1 cellular context compared by ENCODE assay signal in the genomic region with DNA sequence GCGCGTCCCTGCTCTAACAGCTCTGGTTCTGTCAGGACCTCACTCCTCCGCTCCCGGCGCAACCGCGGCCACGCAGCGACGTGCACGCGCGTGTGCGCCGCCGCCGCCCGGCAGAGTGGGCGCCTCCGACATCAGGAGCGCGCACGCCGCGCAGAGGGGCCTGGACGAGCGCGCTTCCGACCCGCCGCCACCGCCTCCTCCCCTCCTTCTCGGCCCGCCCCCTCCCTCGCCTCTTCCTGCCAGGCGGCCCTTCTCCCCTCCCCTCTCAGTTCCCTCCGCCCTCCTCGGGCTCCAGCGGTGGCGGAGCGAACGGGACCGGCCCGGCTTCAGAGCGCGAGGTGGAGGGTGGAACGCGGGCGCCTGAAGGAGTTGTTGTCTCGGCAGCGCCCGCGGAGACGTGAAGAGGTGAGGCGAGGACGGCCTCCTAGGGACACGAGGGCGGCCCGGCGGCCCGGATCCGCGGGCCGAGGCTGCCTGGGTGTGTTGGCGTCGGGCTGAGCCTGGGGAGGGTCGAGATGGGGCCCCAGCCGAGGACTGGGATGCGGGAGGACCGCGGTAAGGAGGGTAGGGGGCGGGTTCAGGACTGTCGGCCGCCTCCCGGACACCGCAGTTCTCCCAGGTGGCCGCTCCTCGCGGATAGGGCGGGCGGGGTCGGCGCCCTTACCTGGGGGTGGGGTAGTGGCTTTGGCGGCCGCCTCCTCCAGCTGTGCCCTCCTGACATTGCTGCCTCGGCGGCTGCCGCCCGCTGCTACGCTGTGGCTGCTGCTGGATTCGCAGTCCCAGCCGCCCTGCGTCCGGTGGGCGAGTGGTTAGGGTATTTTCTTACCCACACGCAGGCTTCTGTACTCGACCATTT.
TF ChIP-seq lines count a peak whose summit lies in the region.

Gene RABGAP1L (plus strand): TSS at position 268 of the 856 bp plus-strand sequence.

TF ChIP-seq in K562, 482 proteins besides CTCF, POLR2A, EP300 and RAD21 (continued from another document and continues in another):
- TF ChIP-seq ARID4B (CRISPR knock-in tag; IDR thresholded peaks at IDR 0.05) (peak; percentile 81), ZNF707 (CRISPR knock-in tag; conservative IDR thresholded peaks at IDR 0.05) (no peak), BCOR (IDR thresholded peaks at IDR 0.05) (peak; percentile 52), RNF2 (IDR thresholded peaks at IDR 0.05) (peak; percentile 27; the same call in 1 of the 2 replicates), NFE2L1 (tag; IDR thresholded peaks at IDR 0.05; ENCODE audit: borderline replicate concordance, low read depth) (no peak), POLR2B (IDR thresholded peaks at IDR 0.05; ENCODE audit: low read depth, partially characterized antibody) (peak; percentile 94), CGGBP1 (CRISPR knock-in tag; IDR thresholded peaks at IDR 0.05) (peak; percentile 92), ARID3B (CRISPR knock-in tag; IDR thresholded peaks at IDR 0.05; ENCODE audit: borderline replicate concordance) (peak; percentile 67; the same call in 1 of the 2 replicates), L3MBTL2 (IDR thresholded peaks at IDR 0.05) (peak; percentile 70), ZBTB33 (CRISPR knock-in tag; IDR thresholded peaks at IDR 0.05) (no peak; the same call in 1 of the 2 replicates), ZNF639 (CRISPR knock-in tag; conservative IDR thresholded peaks at IDR 0.05 in 1 of 2, IDR thresholded peaks at IDR 0.05 in 1 of 2) (peak in 1 of 2 experiments; percentile 97; a peak in 2 of 4 replicates), CREBBP (IDR thresholded peaks at IDR 0.05; ENCODE audit: low read depth, low read length) (no peak), ZFP30 (CRISPR knock-in tag; IDR thresholded peaks at IDR 0.05; ENCODE audit: borderline replicate concordance) (no peak), BACH1 (tag; IDR thresholded peaks at IDR 0.05) (peak; percentile 77; the same call in 1 of the 2 replicates), E2F6 (IDR thresholded peaks at IDR 0.05; ENCODE audit: borderline replicate concordance in 1 of 2, extremely low read depth in 1 of 2, insufficient read depth in 1 of 2, insufficient read length in 1 of 2, low read depth in 1 of 2, low read length in 1 of 2, poor library complexity in 1 of 2, severe bottlenecking in 1 of 2) (peak in 1 of 2 experiments; percentile 72), HDAC6 (IDR thresholded peaks at IDR 0.05; ENCODE audit: low read depth, low read length) (no peak), HNRNPH1 (optimal IDR thresholded peaks at IDR 0.05; ENCODE audit: low read depth, low read length) (no peak), PYGO2 (tag; IDR thresholded peaks at IDR 0.05) (no peak), ARNT (IDR thresholded peaks at IDR 0.05) (no peak), SFPQ (IDR thresholded peaks at IDR 0.05; ENCODE audit: low read depth, low read length) (no peak), MCM5 (IDR thresholded peaks at IDR 0.05; ENCODE audit: low read depth) (no peak), ZFPM2 (CRISPR knock-in tag; IDR thresholded peaks at IDR 0.05) (no peak), GTF2F1 (IDR thresholded peaks at IDR 0.05; ENCODE audit: low read depth, low read length) (peak; percentile 40; the same call in 1 of the 2 replicates)
- TF ChIP-seq, protein P1, sequence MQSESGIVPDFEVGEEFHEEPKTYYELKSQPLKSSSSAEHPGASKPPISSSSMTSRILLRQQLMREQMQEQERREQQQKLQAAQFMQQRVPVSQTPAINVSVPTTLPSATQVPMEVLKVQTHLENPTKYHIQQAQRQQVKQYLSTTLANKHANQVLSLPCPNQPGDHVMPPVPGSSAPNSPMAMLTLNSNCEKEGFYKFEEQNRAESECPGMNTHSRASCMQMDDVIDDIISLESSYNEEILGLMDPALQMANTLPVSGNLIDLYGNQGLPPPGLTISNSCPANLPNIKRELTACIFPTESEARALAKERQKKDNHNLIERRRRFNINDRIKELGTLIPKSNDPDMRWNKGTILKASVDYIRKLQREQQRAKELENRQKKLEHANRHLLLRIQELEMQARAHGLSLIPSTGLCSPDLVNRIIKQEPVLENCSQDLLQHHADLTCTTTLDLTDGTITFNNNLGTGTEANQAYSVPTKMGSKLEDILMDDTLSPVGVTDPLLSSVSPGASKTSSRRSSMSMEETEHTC (IDR thresholded peaks at IDR 0.05), result 0 out of 2 replicates have a peak, but pooled peaks have one; percentile 13
- TF ChIP-seq, protein P2, sequence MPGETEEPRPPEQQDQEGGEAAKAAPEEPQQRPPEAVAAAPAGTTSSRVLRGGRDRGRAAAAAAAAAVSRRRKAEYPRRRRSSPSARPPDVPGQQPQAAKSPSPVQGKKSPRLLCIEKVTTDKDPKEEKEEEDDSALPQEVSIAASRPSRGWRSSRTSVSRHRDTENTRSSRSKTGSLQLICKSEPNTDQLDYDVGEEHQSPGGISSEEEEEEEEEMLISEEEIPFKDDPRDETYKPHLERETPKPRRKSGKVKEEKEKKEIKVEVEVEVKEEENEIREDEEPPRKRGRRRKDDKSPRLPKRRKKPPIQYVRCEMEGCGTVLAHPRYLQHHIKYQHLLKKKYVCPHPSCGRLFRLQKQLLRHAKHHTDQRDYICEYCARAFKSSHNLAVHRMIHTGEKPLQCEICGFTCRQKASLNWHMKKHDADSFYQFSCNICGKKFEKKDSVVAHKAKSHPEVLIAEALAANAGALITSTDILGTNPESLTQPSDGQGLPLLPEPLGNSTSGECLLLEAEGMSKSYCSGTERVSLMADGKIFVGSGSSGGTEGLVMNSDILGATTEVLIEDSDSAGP (CRISPR knock-in tag; IDR thresholded peaks at IDR 0.05), result no peak
- TF ChIP-seq, protein P3, sequence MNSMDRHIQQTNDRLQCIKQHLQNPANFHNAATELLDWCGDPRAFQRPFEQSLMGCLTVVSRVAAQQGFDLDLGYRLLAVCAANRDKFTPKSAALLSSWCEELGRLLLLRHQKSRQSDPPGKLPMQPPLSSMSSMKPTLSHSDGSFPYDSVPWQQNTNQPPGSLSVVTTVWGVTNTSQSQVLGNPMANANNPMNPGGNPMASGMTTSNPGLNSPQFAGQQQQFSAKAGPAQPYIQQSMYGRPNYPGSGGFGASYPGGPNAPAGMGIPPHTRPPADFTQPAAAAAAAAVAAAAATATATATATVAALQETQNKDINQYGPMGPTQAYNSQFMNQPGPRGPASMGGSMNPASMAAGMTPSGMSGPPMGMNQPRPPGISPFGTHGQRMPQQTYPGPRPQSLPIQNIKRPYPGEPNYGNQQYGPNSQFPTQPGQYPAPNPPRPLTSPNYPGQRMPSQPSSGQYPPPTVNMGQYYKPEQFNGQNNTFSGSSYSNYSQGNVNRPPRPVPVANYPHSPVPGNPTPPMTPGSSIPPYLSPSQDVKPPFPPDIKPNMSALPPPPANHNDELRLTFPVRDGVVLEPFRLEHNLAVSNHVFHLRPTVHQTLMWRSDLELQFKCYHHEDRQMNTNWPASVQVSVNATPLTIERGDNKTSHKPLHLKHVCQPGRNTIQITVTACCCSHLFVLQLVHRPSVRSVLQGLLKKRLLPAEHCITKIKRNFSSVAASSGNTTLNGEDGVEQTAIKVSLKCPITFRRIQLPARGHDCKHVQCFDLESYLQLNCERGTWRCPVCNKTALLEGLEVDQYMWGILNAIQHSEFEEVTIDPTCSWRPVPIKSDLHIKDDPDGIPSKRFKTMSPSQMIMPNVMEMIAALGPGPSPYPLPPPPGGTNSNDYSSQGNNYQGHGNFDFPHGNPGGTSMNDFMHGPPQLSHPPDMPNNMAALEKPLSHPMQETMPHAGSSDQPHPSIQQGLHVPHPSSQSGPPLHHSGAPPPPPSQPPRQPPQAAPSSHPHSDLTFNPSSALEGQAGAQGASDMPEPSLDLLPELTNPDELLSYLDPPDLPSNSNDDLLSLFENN (IDR thresholded peaks at IDR 0.05; ENCODE audit: low read depth in 2 of 2, low read length in 2 of 2), result peak in 1 of 2 experiments; percentile 32; a peak in 1 of 4 replicates
